Comparison of ENCODE assay signal across 19 cellular contexts in the genomic region with DNA sequence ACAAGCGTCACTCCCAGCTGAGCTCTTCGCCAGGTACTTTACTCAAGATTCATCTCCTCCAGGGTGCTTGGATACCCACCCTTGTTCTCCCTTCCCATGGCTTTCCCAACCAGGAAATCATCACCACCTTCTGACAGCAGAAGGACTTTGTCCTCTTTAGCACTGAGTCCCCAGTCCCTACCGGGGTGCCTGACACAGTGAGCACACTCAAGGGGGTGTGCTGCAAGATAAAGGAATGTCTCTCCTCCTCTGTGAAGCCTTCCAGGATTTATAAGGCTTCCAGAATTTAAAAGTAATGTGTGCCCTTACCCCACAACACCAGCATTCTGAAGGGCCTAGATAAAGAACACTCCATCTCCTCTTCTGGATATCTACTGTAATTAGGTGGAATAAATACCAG. TPM values are rescaled to one million over a fixed set of nuclear protein-coding genes. Genes with fewer than 3 reads are reported as not detected.
DNase-seq lines count a peak whose midpoint lies in the region; ATAC-seq and TF ChIP-seq lines count a peak whose summit lies in the region.
"Had no signal": no experiment of that assay in that cellular context is flagged by ENCODE, and none has a peak within 500 bp of the region (broad histone marks: within the 10 kb centered on the region; RNA-seq: fewer than 3 reads in every experiment).

No MANE protein-coding gene starts in this region.

- H2BK120ac ChIP-seq in trophoblast cell (ENCODE audit: insufficient read depth, low read length, poor library complexity), result no peak overlapping the region

- H3K36me3 Mint-ChIP-seq in Calu3 (ENCODE audit: insufficient read depth, unreplicated experiment), result peaks cover 41% of the 10 kb centered on the region

- H3K4me3 Mint-ChIP-seq in Calu3 (ENCODE audit: low read depth, unreplicated experiment), result no peak overlapping the region
- H3K4me3 Mint-ChIP-seq: central memory CD8-positive, alpha-beta T cell had no signal

- H2AFZ ChIP-seq in Loucy (ENCODE audit: low read length) (peak overlapping the region; percentile 11; the same call in 1 of the 2 replicates), trophoblast cell (ENCODE audit: insufficient read depth, low read length, poor library complexity) (no peak overlapping the region)

- H3K4me3 ChIP-seq in Loucy (ENCODE audit: low read length, poor library complexity, severe bottlenecking) (peak overlapping the region; percentile 30), esophagus muscularis mucosa (no peak overlapping the region), trophoblast cell (ENCODE audit: low read depth, low read length) (no peak overlapping the region)
- H3K4me3 ChIP-seq: gastroesophageal sphincter, transverse colon had no signal

- H3K23ac ChIP-seq in trophoblast cell (ENCODE audit: low read length), result no peak overlapping the region

- intact Hi-C loops in Calu3 (cut with micrococcal nuclease; ENCODE audit: unreplicated experiment), result loop anchor here (5.0 kb wide), 1 partner anchor 36 kb away; no protein-coding TSS in a partner anchor
- intact Hi-C loops in esophagus muscularis mucosa (cut with DNase I), result loop anchor here (5.0 kb wide), 1 partner anchor 36 kb away; no protein-coding TSS in a partner anchor

- H3K9me3 ChIP-seq in Loucy (ENCODE audit: insufficient read depth, low read depth, low read length), result no peaks in the 10 kb centered on the region
- H3K9me3 ChIP-seq in esophagus muscularis mucosa, result no peaks in the 10 kb centered on the region
- no peaks in the 10 kb centered on the region for H3K9me3 ChIP-seq in trophoblast cell (ENCODE audit: insufficient read depth, low read depth, low read length)
- H3K9me3 ChIP-seq: gastroesophageal sphincter, transverse colon had no signal

- H4K91ac ChIP-seq in trophoblast cell (ENCODE audit: low read depth, low read length), result no peak overlapping the region

- H3K27ac ChIP-seq in esophagus muscularis mucosa (replicated peaks in 1 of 4) (no peak overlapping the region), trophoblast cell (ENCODE audit: low read depth, low read length) (no peak overlapping the region)

- peak overlapping the region; percentile 3 for H2AK5ac ChIP-seq in trophoblast cell (ENCODE audit: low read length)

- H3K27ac Mint-ChIP-seq in Calu3 (ENCODE audit: unreplicated experiment), result peak overlapping the region; percentile 88

- H4K12ac ChIP-seq in trophoblast cell (ENCODE audit: low read depth, low read length), result no peak overlapping the region

- peaks cover 4% of the 10 kb centered on the region for H3K79me1 ChIP-seq in trophoblast cell (ENCODE audit: low read length)

- no peaks in the 10 kb centered on the region for H3K9me3 Mint-ChIP-seq in Calu3 (ENCODE audit: low read depth, unreplicated experiment)
- H3K9me3 Mint-ChIP-seq: central memory CD8-positive, alpha-beta T cell; naive thymus-derived CD8-positive, alpha-beta T cell had no signal

- H3K9ac ChIP-seq in Loucy (ENCODE audit: low read depth, low read length, poor library complexity, severe bottlenecking) (no peak overlapping the region), trophoblast cell (ENCODE audit: low read length) (no peak overlapping the region)

- DNase-seq in Calu3 (no peak), esophagus muscularis mucosa (ENCODE audit: extremely low spot score) (peak; percentile 37), trophoblast cell (no peak), NCI-H187 (lab: John Stamatoyannopoulos, UW) (no peak), HuH-7 (ENCODE audit: low spot score) (no peak)
- DNase-seq: AML-193; GOT3; NCI-H2081 treated with DMSO at 0.1 percent for 48 hours; NCI-H446 treated with DMSO at 0.1 percent for 48 hours; NK-92 treated with Interleukin-12 subunit alpha and Interleukin-12 subunit beta, amount 100 ng/mL, for 24 hours; stimulated activated CD4-positive, alpha-beta T cell treated with anti-CD3 and anti-CD28 coated beads, Interleukin-1b, Interleukin-23, amount 100 ng/mL, for 48 hours; stimulated activated naive CD8-positive, alpha-beta T cell treated with anti-CD3 and anti-CD28 coated beads, Interleukin-15, Interleukin-2, amounts not matched to agents 100 U/mL and 50 U/mL, for 24 hours; transverse colon had no signal

- H3K36me3 ChIP-seq in Loucy (ENCODE audit: insufficient read depth, low read length), result no peaks in the 10 kb centered on the region
- no peaks in the 10 kb centered on the region for H3K36me3 ChIP-seq in esophagus muscularis mucosa
- peaks cover 0 to 3% of the 10 kb centered on the region in 2 experiments for H3K36me3 ChIP-seq in trophoblast cell (ENCODE audit: control insufficient read depth in 1 of 2, insufficient read depth in 2 of 2, low read length in 2 of 2)
- H3K36me3 ChIP-seq: gastroesophageal sphincter, transverse colon had no signal

- H3K27me3 Mint-ChIP-seq in Calu3 (ENCODE audit: unreplicated experiment), result no peaks in the 10 kb centered on the region
- H3K27me3 Mint-ChIP-seq: central memory CD8-positive, alpha-beta T cell; naive thymus-derived CD8-positive, alpha-beta T cell had no signal

- TF ChIP-seq EP300 in esophagus muscularis mucosa (IDR thresholded peaks at IDR 0.05), result no peak

- H3K27me3 ChIP-seq in Loucy (ENCODE audit: insufficient read depth, low read length, poor library complexity, severe bottlenecking) (no peaks in the 10 kb centered on the region), esophagus muscularis mucosa (no peaks in the 10 kb centered on the region), trophoblast cell (ENCODE audit: insufficient read depth, low read length) (no peaks in the 10 kb centered on the region)
- H3K27me3 ChIP-seq: gastroesophageal sphincter, transverse colon had no signal

- no peak overlapping the region for H3K18ac ChIP-seq in trophoblast cell (ENCODE audit: low read length)

- H4K8ac ChIP-seq in trophoblast cell (ENCODE audit: low read depth, low read length), result no peak overlapping the region

- ATAC-seq in HG03378 (IDR thresholded peaks at IDR 0.05; ENCODE audit: unreplicated experiment), result no peak
- ATAC-seq: esophagus mucosa; gastroesophageal sphincter; naive thymus-derived CD8-positive, alpha-beta T cell; stimulated activated naive CD8-positive, alpha-beta T cell treated with anti-CD3 and anti-CD28 coated beads, Interleukin-15, Interleukin-2, amounts not matched to agents 100 U/mL and 50 U/mL, for 24 hours had no signal

- no peaks in the 10 kb centered on the region for H3K9me2 ChIP-seq in Loucy (replicated peaks; ENCODE audit: low read depth, low read length)

- H3K4me2 ChIP-seq in Loucy (ENCODE audit: low read depth, low read length, poor library complexity, severe bottlenecking) (peak overlapping the region; percentile 43), trophoblast cell (ENCODE audit: low read length) (no peak overlapping the region)

- H2BK12ac ChIP-seq in trophoblast cell (ENCODE audit: low read length), result no peak overlapping the region

- no peaks in the 10 kb centered on the region for H3F3A ChIP-seq in Loucy (ENCODE audit: low read depth)

- no peaks in the 10 kb centered on the region for H4K20me1 ChIP-seq in Loucy (ENCODE audit: insufficient read depth, low read length, poor library complexity, severe bottlenecking)

- no peak for TF ChIP-seq CTCF in Calu3 (IDR thresholded peaks at IDR 0.05; ENCODE audit: unreplicated experiment)
- TF ChIP-seq CTCF in Loucy (conservative IDR thresholded peaks at IDR 0.05; ENCODE audit: low read length), result no peak
- TF ChIP-seq CTCF in esophagus muscularis mucosa (IDR thresholded peaks at IDR 0.05), result no peak

- BruUV-seq in Calu3 (replicated peaks; lab: Mats Ljungman, UMichigan), result no TSS peak

- WGBS in esophagus muscularis mucosa, result 95% methylated on average over 3 of the region's 3 CpGs
- WGBS in trophoblast cell (ENCODE audit: extremely low coverage, insufficient coverage, insufficient read length), result no CpG with 5 or more reads among the region's 3 CpGs

- peaks cover 83% of the 10 kb centered on the region for H3K4me1 Mint-ChIP-seq in Calu3 (ENCODE audit: low read depth, unreplicated experiment)

- CTCF ChIA-PET in Calu3 (lab: Charles Lee), result interaction anchor here (0.6 to 1.6 kb wide), 3 partner anchors 19 to 53 kb away, joined by 3 to 7 read pairs (median 5); no protein-coding TSS in a partner anchor

- H3K14ac ChIP-seq in trophoblast cell (ENCODE audit: low read length), result no peak overlapping the region

- H3K4ac ChIP-seq in trophoblast cell (ENCODE audit: low read depth, low read length), result no peak overlapping the region

- no peaks in the 10 kb centered on the region for H3K79me2 ChIP-seq in Loucy (ENCODE audit: insufficient read depth, low read length)
- H3K79me2 ChIP-seq in trophoblast cell (ENCODE audit: control insufficient read depth, insufficient read depth, low read length, poor library complexity), result peaks cover 2% of the 10 kb centered on the region

- H3K4me1 ChIP-seq in Loucy (ENCODE audit: insufficient read depth, low read length, poor library complexity, severe bottlenecking), result peaks cover 37% of the 10 kb centered on the region
- H3K4me1 ChIP-seq in esophagus muscularis mucosa, result peaks cover 47 to 58% (median 53%) of the 10 kb centered on the region in 4 donors
- peaks cover 19 to 24% of the 10 kb centered on the region in 2 experiments for H3K4me1 ChIP-seq in trophoblast cell (ENCODE audit: control insufficient read depth in 1 of 2, insufficient read depth in 2 of 2, low read length in 2 of 2)

- no peak for TF ChIP-seq POLR2A in esophagus muscularis mucosa (IDR thresholded peaks at IDR 0.05; ENCODE audit: low read depth)

- H2BK5ac ChIP-seq in trophoblast cell (ENCODE audit: low read depth, low read length, poor library complexity), result no peak overlapping the region

RNA-seq across cellular contexts. Expression of a gene that starts 39.6 kb away (rescaled TPM):
- total RNA-seq in Calu3 (2022), result 62.0 and 71.3 TPM in 2 replicates
- 10 to 100 TPM; 25.2 to 39.1 (median 32.3) TPM for total RNA-seq in esophagus muscularis mucosa
- polyA plus RNA-seq in trophoblast cell (2013), result 25.7 and 27.4 TPM in 2 replicates
